30 cellular contexts compared by ENCODE assay signal in the genomic region with DNA sequence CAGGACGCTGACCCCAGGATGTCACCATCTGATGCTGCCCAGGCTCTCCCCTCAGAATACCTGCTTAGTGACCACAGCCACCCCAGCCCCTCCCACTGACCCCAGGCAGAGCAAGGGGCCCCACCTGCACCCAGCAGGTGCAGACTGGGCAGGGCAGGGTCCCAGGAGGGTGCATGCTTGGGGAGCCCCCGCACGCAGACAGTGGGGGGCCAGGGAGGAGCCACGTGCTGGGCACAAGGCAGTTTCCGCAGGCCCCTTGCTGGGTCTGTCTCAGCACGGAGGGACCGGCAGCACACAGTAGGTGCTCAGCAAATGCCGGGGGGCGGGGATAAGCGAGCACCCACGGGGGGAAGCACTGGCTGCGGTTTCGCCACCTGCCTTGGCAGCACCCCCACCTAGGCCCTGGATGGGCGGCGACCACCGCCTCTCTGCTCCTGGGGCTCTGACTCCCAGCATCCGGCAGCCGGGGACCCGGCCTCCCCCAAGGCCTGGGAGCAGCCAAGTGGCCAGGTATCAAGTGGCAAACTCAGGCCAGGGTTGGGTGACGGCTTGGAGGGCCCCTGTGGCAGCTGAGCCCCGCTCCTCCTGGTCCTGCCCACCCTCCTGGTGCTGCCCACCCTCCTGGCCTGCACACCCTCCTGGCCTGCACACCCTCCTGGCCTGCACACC. TPM values are rescaled to one million over a fixed set of nuclear protein-coding genes. Genes with fewer than 3 reads are reported as not detected.
"Had no signal": no experiment of that assay in that cellular context is flagged by ENCODE, and none has a peak within 500 bp of the region (broad histone marks: within the 10 kb centered on the region; RNA-seq: fewer than 3 reads in every experiment).

No MANE protein-coding gene starts in this region.

- H3K36me3 ChIP-seq: colonic mucosa, esophagus squamous epithelium, gastroesophageal sphincter, heart right ventricle, left lung, lower lobe of right lung had no signal

- H3K36me3 Mint-ChIP-seq: mesothelial cell of epicardium, naive B cell had no signal

- H3K4me1 Mint-ChIP-seq: endodermal cell, mesothelial cell of epicardium, naive B cell had no signal

- H3K27me3 ChIP-seq: colonic mucosa had no signal

- H3K4me3 ChIP-seq: colonic mucosa, esophagus squamous epithelium, gastroesophageal sphincter, heart right ventricle, left lung, lower lobe of right lung, mucosa of descending colon had no signal

- H3K27ac ChIP-seq: colonic mucosa, epithelial cell of prostate, esophagus squamous epithelium, gastroesophageal sphincter, heart right ventricle, left lung, lower lobe of right lung had no signal

- H3K9me3 ChIP-seq: colonic mucosa, lower lobe of right lung, mucosa of descending colon had no signal

- H3K9me3 Mint-ChIP-seq: mesothelial cell of epicardium had no signal

- H3K4me1 ChIP-seq: colonic mucosa, left lung, lower lobe of right lung had no signal

- H3K4me3 Mint-ChIP-seq: dendritic cell treated with granulocyte-macrophage colony-stimulating factor and Interleukin-4, amounts not matched to agents 40 ng/mL and 50 ng/mL, for 4 days; endodermal cell; mesothelial cell of epicardium; naive B cell had no signal

- H3K27ac Mint-ChIP-seq: dendritic cell treated with granulocyte-macrophage colony-stimulating factor and Interleukin-4, amounts not matched to agents 40 ng/mL and 50 ng/mL, for 4 days; endodermal cell; mesothelial cell of epicardium; naive B cell had no signal

- DNase-seq: colonic mucosa; cortex of kidney; effector CD4-positive, alpha-beta T cell; effector memory CD4-positive, alpha-beta T cell; endodermal cell; erythroblast; esophagus squamous epithelium; foreskin fibroblast; foreskin melanocyte; heart right ventricle; hippocampal formation; left cardiac atrium; left lung; left ventricle myocardium superior; lower lobe of right lung; mesenchymal stem cell; mucosa of descending colon; naive B cell had no signal

- ATAC-seq: esophagus mucosa, left lung, lower lobe of right lung, mucosa of descending colon had no signal

RNA-seq across cellular contexts. Expression of gene SSTR5, which starts 18.7 kb away (rescaled TPM):
- total RNA-seq: esophagus mucosa, esophagus squamous epithelium, gastroesophageal sphincter, kidney epithelial cell, left lung, lower lobe of right lung, mesenteric fat pad, mesothelial cell of epicardium, mucosa of descending colon had no signal
- polyA plus RNA-seq: keratinocyte had no signal

RNA-seq across cellular contexts. Expression of gene C1QTNF8, which starts 42.2 kb away (rescaled TPM):
- total RNA-seq: colonic mucosa, dermis microvascular lymphatic vessel endothelial cell, esophagus mucosa, esophagus squamous epithelium, gastroesophageal sphincter, kidney epithelial cell, left cardiac atrium, left lung, left ventricle myocardium superior, lower leg skin, lower lobe of right lung, lung microvascular endothelial cell, mesenteric fat pad, mesothelial cell of epicardium, mucosa of descending colon, myocyte had no signal
- polyA plus RNA-seq: heart right ventricle, keratinocyte had no signal
